ENCODE assay signal across 10 cellular contexts in genomic region chr7:90320801-90321494, GRCh38. TPM values are rescaled to one million over a fixed set of nuclear protein-coding genes. Genes with fewer than 3 reads are reported as not detected.
DNase-seq lines count a peak whose midpoint lies in the region; ATAC-seq and TF ChIP-seq lines count a peak whose summit lies in the region.
"Had no signal": no experiment of that assay in that cellular context is flagged by ENCODE, and none has a peak within 500 bp of the region (broad histone marks: within the 10 kb centered on the region; RNA-seq: fewer than 3 reads in every experiment).

TSS of gene FAM237B (minus strand) at chr7:90321304. CDS start at chr7:90319748, 1,556 bp downstream.

- no peaks in the 10 kb centered on the region for H3K9me3 ChIP-seq in A673 (ENCODE audit: low read depth, low read length, poor library complexity, severe bottlenecking)
- no peaks in the 10 kb centered on the region for H3K9me3 ChIP-seq in duodenal mucosa (ENCODE audit: control insufficient read depth in 1 of 2, low read length in 2 of 2)
- H3K9me3 ChIP-seq in vagina = no peaks in the 10 kb centered on the region

- H3K27ac ChIP-seq in A673 (ENCODE audit: low read depth, low read length, poor library complexity, severe bottlenecking) = no peak within 1 kb of the TSS
- H3K27ac ChIP-seq in duodenal mucosa (ENCODE audit: low read depth, low read length) = no peak within 1 kb of the TSS
- no peak within 1 kb of the TSS for H3K27ac ChIP-seq in vagina

- peak within 1 kb of the TSS; percentile 47 for H3K4me3 ChIP-seq in A673 (ENCODE audit: low read depth, low read length, poor library complexity, severe bottlenecking)
- peak within 1 kb of the TSS; percentile 44 for H3K4me3 ChIP-seq in H7 (ENCODE audit: insufficient read depth, low read depth, low read length)
- peak within 1 kb of the TSS; percentile 18 to 53 for H3K4me3 ChIP-seq in duodenal mucosa (ENCODE audit: low read depth in 1 of 2, low read length in 2 of 2)
- peak within 1 kb of the TSS in 1 of 2 donors; percentile 15 for H3K4me3 ChIP-seq in vagina

- DNase-seq in A673 (ENCODE audit: low spot score) = peak; percentile 48
- peak; percentile 75 for DNase-seq in H7
- peak; percentile 19 to 20 for DNase-seq in lung microvascular endothelial cell (ENCODE audit: low read depth in 2 of 2)
- no peak for DNase-seq in SK-N-DZ (ENCODE audit: low spot score)
- DNase-seq in NCI-H1694 treated with DMSO at 0.1 percent for 48 hours (lab: John Stamatoyannopoulos, UW) = no peak
- no peak for DNase-seq in vagina (ENCODE audit: extremely low spot score in 2 of 2)

- H3K4me1 ChIP-seq in A673 (ENCODE audit: insufficient read depth, low read length, poor library complexity, severe bottlenecking) (no peaks in the 10 kb centered on the region), duodenal mucosa (ENCODE audit: control insufficient read depth in 1 of 2, insufficient read depth in 2 of 2, low read length in 2 of 2) (no peaks in the 10 kb centered on the region), vagina (peaks cover 9% of the 10 kb centered on the region)

- H3K9ac ChIP-seq in duodenal mucosa (ENCODE audit: low read depth in 1 of 2, low read length in 2 of 2) = no peak within 1 kb of the TSS

- TF ChIP-seq POLR2A in vagina (IDR thresholded peaks at IDR 0.05) = no peak

- intact Hi-C loops in A673 (cut with micrococcal nuclease; ENCODE audit: unreplicated experiment) = no loop called here
- intact Hi-C loops in vagina (cut with DNase I) = no loop called here

- POLR2A ChIA-PET in A673 (lab: Charles Lee; ENCODE audit: low non-redundant PET) = no interaction called here

- CTCF ChIA-PET in A673 (lab: Charles Lee) = no interaction called here

- no TSS peak for BruUV-seq in A673 (replicated peaks; lab: Mats Ljungman, UMichigan)

- ATAC-seq in HG02798 (IDR thresholded peaks at IDR 0.05; ENCODE audit: poor library complexity, unreplicated experiment) = no peak

- TF ChIP-seq CTCF in A673 (conservative IDR thresholded peaks at IDR 0.05; ENCODE audit: low read depth, low read length) (no peak), vagina (IDR thresholded peaks at IDR 0.05) (no peak)

- H3K27me3 ChIP-seq in A673 (replicated peaks; ENCODE audit: insufficient read depth, low read depth, low read length, poor library complexity) (peaks cover 20% of the 10 kb centered on the region), H7 (ENCODE audit: control insufficient read depth, insufficient read depth, low read length) (peaks cover 45% of the 10 kb centered on the region), duodenal mucosa (ENCODE audit: control insufficient read depth in 1 of 2, insufficient read depth in 2 of 2, low read length in 2 of 2) (peaks cover 29 to 33% of the 10 kb centered on the region in 2 donors), vagina (no peaks in the 10 kb centered on the region)

- no peaks in the 10 kb centered on the region for H3K36me3 ChIP-seq in A673 (ENCODE audit: insufficient read depth, low read length, poor library complexity, severe bottlenecking)
- H3K36me3 ChIP-seq in H7 (replicated peaks; ENCODE audit: control insufficient read depth, insufficient read depth, low read length) = no peaks in the 10 kb centered on the region
- no peaks in the 10 kb centered on the region for H3K36me3 ChIP-seq in duodenal mucosa (ENCODE audit: control insufficient read depth in 1 of 2, insufficient read depth in 2 of 2, low read length in 2 of 2)
- no peaks in the 10 kb centered on the region for H3K36me3 ChIP-seq in vagina

RNA-seq across cellular contexts. Expression of gene FAM237B, which starts in this region (rescaled TPM):
- total RNA-seq in A673 (2021) = not detected in 2 replicates
- total RNA-seq in H7 (2014; rRNA removed; shearing (Covaris generic)) = not detected in 2 replicates
- not detected in 2 replicates for total RNA-seq in lung microvascular endothelial cell
- polyA plus RNA-seq in SK-N-DZ (2014; cell fraction: cytosol; rRNA removed) = not detected in 2 replicates
- not detected in 2 replicates for polyA plus RNA-seq in SK-N-DZ (2014; cell fraction: nucleus; rRNA removed)
- not detected for total RNA-seq in vagina
- total RNA-seq: mononuclear cell had no signal
- polyA plus RNA-seq: IgD-negative memory B cell had no signal

Comparison
In these comparisons a context has a peak if more than half of its experiments do, and no peak if none do; other contexts are left out.
1. Peak in DNase-seq and H3K4me3 ChIP-seq in A673; RNA of the gene not detected or under 1 TPM.
2. Peak in DNase-seq and H3K4me3 ChIP-seq in H7; RNA of the gene not detected or under 1 TPM.
3. Peak in DNase-seq in lung microvascular endothelial cell; RNA of the gene not detected or under 1 TPM.